ENCODE assay signal across 14 cellular contexts in the genomic region with DNA sequence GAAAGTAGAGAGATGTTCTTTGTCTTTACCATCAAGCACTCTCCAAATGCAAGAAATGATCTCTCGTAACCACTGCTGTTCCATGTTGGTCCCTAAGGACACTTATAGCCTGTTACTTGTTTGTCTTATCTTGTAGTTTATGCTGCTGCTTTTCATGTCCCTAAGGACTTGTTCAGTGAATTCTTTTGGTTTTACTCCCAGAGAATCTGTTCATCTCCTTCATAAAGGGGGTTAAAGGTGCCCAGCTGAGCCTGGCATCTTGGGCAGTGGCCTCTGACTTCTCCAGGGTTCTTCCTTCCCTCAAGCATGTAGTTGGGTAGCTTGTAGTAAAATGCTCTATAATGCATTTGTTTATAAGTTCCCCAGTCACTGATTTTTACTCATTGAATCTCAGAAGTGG. TPM values are rescaled to one million over a fixed set of nuclear protein-coding genes. Genes with fewer than 3 reads are reported as not detected.
A peak's percentile ranks its signal among the peaks of the same experiment; 100 is the strongest.
DNase-seq lines count a peak whose midpoint lies in the region; ATAC-seq and TF ChIP-seq lines count a peak whose summit lies in the region.
"Had no signal": no experiment of that assay in that cellular context is flagged by ENCODE, and none has a peak within 500 bp of the region (broad histone marks: within the 10 kb centered on the region; RNA-seq: fewer than 3 reads in every experiment).

No MANE protein-coding gene starts in this region.

- peak overlapping the region; percentile 92 for H3K23ac ChIP-seq in IMR-90 (ENCODE audit: low read depth, low read length)

- peak overlapping the region; percentile 96 for H3K14ac ChIP-seq in IMR-90 (replicated peaks; ENCODE audit: low read depth, low read length)

- peak overlapping the region; percentile 2 to 89; a peak in 3 of 4 replicates for H4K8ac ChIP-seq in IMR-90 (ENCODE audit: low read depth in 2 of 2, low read length in 2 of 2)

- peaks cover 24% of the 10 kb centered on the region for H3K4me1 ChIP-seq in IMR-90 (ENCODE audit: control insufficient read depth, insufficient read depth, low read length)
- H3K4me1 ChIP-seq in lung (ENCODE audit: control insufficient read depth in 2 of 2, insufficient read depth in 2 of 2, low read length in 2 of 2), result peaks cover 14 to 34% of the 10 kb centered on the region in 2 donors
- peaks cover 6% of the 10 kb centered on the region for H3K4me1 ChIP-seq in testis

- CTCF ChIA-PET in IMR-90 (lab: Yijun Ruan, JAX), result no interaction called here

- H3K27ac ChIP-seq in IMR-90 (ENCODE audit: insufficient read depth, low read length), result peak overlapping the region; percentile 72; the same call in 1 of the 2 replicates
- H3K27ac ChIP-seq in VCaP, result peak overlapping the region; percentile 55; the same call in 1 of the 2 replicates
- peak overlapping the region; percentile 86 to 92 for H3K27ac ChIP-seq in lung (ENCODE audit: low read depth in 1 of 2, low read length in 1 of 2)
- H3K27ac ChIP-seq in testis, result peak overlapping the region in 1 of 2 donors; percentile 29

- peak overlapping the region; percentile 49; the same call in 1 of the 2 replicates for H3K56ac ChIP-seq in IMR-90 (ENCODE audit: extremely low read depth, insufficient read depth, low read length)

- H2BK5ac ChIP-seq in IMR-90 (ENCODE audit: low read depth, low read length, poor library complexity, severe bottlenecking), result peak overlapping the region; percentile 53

- peak overlapping the region; percentile 97 for H3K27ac Mint-ChIP-seq in stimulated activated naive B cell treated with anti-CD40 and anti-IgM and Interleukin-4, amounts not matched to agents 10 μg/mL and 1 μg/mL and 100 μg/mL, for 72 hours
- H3K27ac Mint-ChIP-seq: activated CD4-positive, alpha-beta memory T cell treated with anti-CD3 and anti-CD28 coated beads for 36 hours; activated naive CD4-positive, alpha-beta T cell treated with anti-CD3 and anti-CD28 coated beads for 36 hours had no signal

- peak overlapping the region; percentile 88 for H2BK120ac ChIP-seq in IMR-90 (ENCODE audit: low read depth, low read length)

- H2BK20ac ChIP-seq in IMR-90 (ENCODE audit: low read depth, low read length), result peak overlapping the region; percentile 91

- H3K4me3 Mint-ChIP-seq in stimulated activated naive B cell treated with anti-CD40 and anti-IgM and Interleukin-4, amounts not matched to agents 10 μg/mL and 1 μg/mL and 100 μg/mL, for 72 hours, result peak overlapping the region; percentile 89 to 90
- H3K4me3 Mint-ChIP-seq: activated CD4-positive, alpha-beta memory T cell treated with anti-CD3 and anti-CD28 coated beads for 36 hours; activated naive CD4-positive, alpha-beta T cell treated with anti-CD3 and anti-CD28 coated beads for 36 hours; CD8-positive, alpha-beta memory T cell had no signal

- TF ChIP-seq RAD21 in IMR-90 (IDR thresholded peaks at IDR 0.05; ENCODE audit: low read length), result no peak

- H2BK15ac ChIP-seq in IMR-90 (ENCODE audit: low read depth, low read length), result peak overlapping the region; percentile 91; the same call in 2 of the 3 replicates

- H3K4me3 ChIP-seq in IMR-90 (ENCODE audit: insufficient read depth, low read depth, low read length) (no peak overlapping the region), lung (no peak overlapping the region), testis (no peak overlapping the region)

- peak overlapping the region; percentile 65 for H4K5ac ChIP-seq in IMR-90 (ENCODE audit: low read depth, low read length)

- H3K4me2 ChIP-seq in IMR-90 (ENCODE audit: low read depth, low read length), result no peak overlapping the region; the same call in 1 of the 2 replicates

- H3K36me3 ChIP-seq in IMR-90 (ENCODE audit: control insufficient read depth, insufficient read depth, low read length) (no peaks in the 10 kb centered on the region), lung (ENCODE audit: control insufficient read depth in 2 of 2, insufficient read depth in 2 of 2, low read length in 2 of 2) (no peaks in the 10 kb centered on the region), testis (ENCODE audit: low read depth, missing control alignments) (no peaks in the 10 kb centered on the region)

- ATAC-seq in IMR-90 (ENCODE audit: low read depth), result no peak
- ATAC-seq in lung (ENCODE audit: insufficient read depth, low FRiP score), result no peak
- ATAC-seq in stimulated activated naive B cell treated with anti-CD40 and anti-IgM and Interleukin-4, amounts not matched to agents 10 μg/mL and 1 μg/mL and 100 μg/mL, for 72 hours (replicated peaks), result no peak
- no peak for ATAC-seq in GM21723 (IDR thresholded peaks at IDR 0.05; ENCODE audit: unreplicated experiment)

- peak overlapping the region; percentile 67 for H3K18ac ChIP-seq in IMR-90 (ENCODE audit: low read depth, low read length)

- H3K4ac ChIP-seq in IMR-90 (ENCODE audit: low read depth, low read length), result peak overlapping the region; percentile 96

- H2AK5ac ChIP-seq in IMR-90 (ENCODE audit: low read depth, low read length), result peak overlapping the region; percentile 91

- peaks cover 13 to 59% of the 10 kb centered on the region in 2 experiments; a peak in 3 of 4 replicates for H3K79me1 ChIP-seq in IMR-90 (ENCODE audit: low read depth in 1 of 2, low read length in 2 of 2)

- H2AFZ ChIP-seq in IMR-90 (replicated peaks; ENCODE audit: low read length, poor library complexity), result no peak overlapping the region

- peaks cover 3% of the 10 kb centered on the region; the same call in 1 of the 2 replicates for H4K20me1 ChIP-seq in IMR-90 (ENCODE audit: insufficient read depth, low read length)

- TF ChIP-seq CTCF in IMR-90 (conservative IDR thresholded peaks at IDR 0.05; ENCODE audit: low read depth, low read length) (no peak), VCaP (conservative IDR thresholded peaks at IDR 0.05) (no peak), lung (IDR thresholded peaks at IDR 0.05; ENCODE audit: control extremely low read depth, extremely low read depth) (no peak), testis (IDR thresholded peaks at IDR 0.05) (no peak)

- H4K91ac ChIP-seq in IMR-90 (ENCODE audit: insufficient read depth, low read depth, low read length), result peak overlapping the region; percentile 94

- BruUV-seq in IMR-90 (replicated peaks; lab: Mats Ljungman, UMichigan), result no TSS peak

- DNase-seq in IMR-90 (no peak), lung (ENCODE audit: low spot score) (no peak), NCI-H69 (lab: John Stamatoyannopoulos, UW) (no peak), posterior vena cava (ENCODE audit: low spot score) (no peak), testis (no peak)
- DNase-seq in stimulated activated naive B cell treated with anti-CD40 and anti-IgM and Interleukin-4, amounts not matched to agents 10 μg/mL and 1 μg/mL and 100 μg/mL, for 72 hours, result no peak
- DNase-seq: activated naive CD4-positive, alpha-beta T cell treated with anti-CD3 and anti-CD28 coated beads for 36 hours; CD8-positive, alpha-beta memory T cell; NCI-H1694 treated with DMSO at 0.1 percent for 48 hours; small intestine; T-helper 1 cell had no signal

- H3K9me3 Mint-ChIP-seq in stimulated activated naive B cell treated with anti-CD40 and anti-IgM and Interleukin-4, amounts not matched to agents 10 μg/mL and 1 μg/mL and 100 μg/mL, for 72 hours, result peaks cover 0 to 2% of the 10 kb centered on the region in 2 donors
- H3K9me3 Mint-ChIP-seq: activated CD4-positive, alpha-beta memory T cell treated with anti-CD3 and anti-CD28 coated beads for 36 hours; activated naive CD4-positive, alpha-beta T cell treated with anti-CD3 and anti-CD28 coated beads for 36 hours; CD8-positive, alpha-beta memory T cell had no signal

- H3K4me1 Mint-ChIP-seq in stimulated activated naive B cell treated with anti-CD40 and anti-IgM and Interleukin-4, amounts not matched to agents 10 μg/mL and 1 μg/mL and 100 μg/mL, for 72 hours, result peaks cover 50 to 79% of the 10 kb centered on the region in 2 donors

- POLR2A ChIA-PET in IMR-90 (lab: Charles Lee; ENCODE audit: unreplicated experiment), result no interaction called here

- in situ Hi-C loops in IMR-90 (cut with MboI; ENCODE audit: low sequenced_read_pairs), result no loop called here

- H3K27me3 Mint-ChIP-seq in stimulated activated naive B cell treated with anti-CD40 and anti-IgM and Interleukin-4, amounts not matched to agents 10 μg/mL and 1 μg/mL and 100 μg/mL, for 72 hours, result no peaks in the 10 kb centered on the region

- dilution Hi-C loops in IMR-90 (cut with HindIII; ENCODE audit: low sequenced_read_pairs, unreplicated experiment), result no loop called here

- H2AK9ac ChIP-seq in IMR-90 (replicated peaks; ENCODE audit: low read depth, low read length, poor library complexity), result no peak overlapping the region

- H3K9me3 ChIP-seq in IMR-90 (ENCODE audit: control insufficient read depth, insufficient read depth, low read length), result peaks cover 2% of the 10 kb centered on the region; the same call in 1 of the 2 replicates
- no peaks in the 10 kb centered on the region for H3K9me3 ChIP-seq in lung (ENCODE audit: control insufficient read depth in 2 of 2, insufficient read depth in 1 of 2, low read length in 1 of 2)
- H3K9me3 ChIP-seq in testis, result no peaks in the 10 kb centered on the region

- no CpG with 5 or more reads among the region's 1 CpG for WGBS in IMR-90 (ENCODE audit: extremely low coverage in 2 of 2, insufficient read length in 1 of 2), 2 experiments
- 73 to 79% methylated on average over 1 of the region's 1 CpG for WGBS in lung, 2 donors
- 76 to 79% methylated on average over 1 of the region's 1 CpG for WGBS in testis, 2 donors

- peaks cover 4 to 18% of the 10 kb centered on the region in 2 donors for H3K36me3 Mint-ChIP-seq in stimulated activated naive B cell treated with anti-CD40 and anti-IgM and Interleukin-4, amounts not matched to agents 10 μg/mL and 1 μg/mL and 100 μg/mL, for 72 hours
- H3K36me3 Mint-ChIP-seq: activated CD4-positive, alpha-beta memory T cell treated with anti-CD3 and anti-CD28 coated beads for 36 hours; CD8-positive, alpha-beta memory T cell had no signal

- H3K27me3 ChIP-seq in IMR-90 (ENCODE audit: control insufficient read depth, insufficient read depth, low read length) (no peaks in the 10 kb centered on the region), lung (ENCODE audit: control insufficient read depth, insufficient read depth) (no peaks in the 10 kb centered on the region), testis (no peaks in the 10 kb centered on the region)

- H3K9ac ChIP-seq in IMR-90 (ENCODE audit: low read depth, low read length), result no peak overlapping the region; the same call in 1 of the 2 replicates

- peaks cover 28% of the 10 kb centered on the region for H3K9me1 ChIP-seq in IMR-90 (ENCODE audit: insufficient read depth, low read length)

- intact Hi-C loops in IMR-90 (cut with micrococcal nuclease) (no loop called here), posterior vena cava (cut with DNase I) (no loop called here), testis (cut with DNase I; ENCODE audit: low total_unique reads) (no loop called here)

- TF ChIP-seq POLR2A in IMR-90 (IDR thresholded peaks at IDR 0.05; ENCODE audit: low read depth, low read length) (no peak), testis (IDR thresholded peaks at IDR 0.05) (no peak)

RNA-seq across cellular contexts. Expression of a gene that starts 0.9 kb away (rescaled TPM):
- total RNA-seq in IMR-90 (2012; rRNA removed) (69.4 and 78.3 TPM in 2 replicates), lung (10 to 100 TPM; 45.7 to 62.7 TPM), posterior vena cava (100 to 1,000 TPM; 125 to 246 TPM), testis (10 to 100 TPM; 66.6 to 70.4 TPM)
- polyA plus RNA-seq in IMR-90 (2012; rRNA removed) (89.6 and 91.2 TPM in 2 replicates), lung (10 to 100 TPM; 63.2 to 67.8 TPM), testis (ENCODE audit: insufficient read depth, low read depth, low replicate concordance) (180 TPM)
- polyA plus RNA-seq in IMR-90 (2012; cell fraction: cytosol; rRNA removed), result 107 and 152 TPM in 2 replicates
- polyA plus RNA-seq in IMR-90 (2012; cell fraction: nucleus; rRNA removed; ENCODE audit: low replicate concordance), result 30.7 and 43.9 TPM in 2 replicates

RNA-seq across cellular contexts. Expression of a gene that starts 59.6 kb away (rescaled TPM):
- total RNA-seq in IMR-90 (2012; rRNA removed) (88.3 and 101 TPM in 2 replicates), lung (10 to 100 TPM; 76.5 to 83.9 TPM), posterior vena cava (100 to 1,000 TPM in 1 of 2 donors, 10 to 100 TPM in 1; 95.0 to 104 TPM), testis (100 to 1,000 TPM; 163 to 181 TPM)
- polyA plus RNA-seq in IMR-90 (2012; rRNA removed) (132 TPM in 2 replicates), lung (10 to 100 TPM; 36.7 to 76.1 TPM), testis (ENCODE audit: insufficient read depth, low read depth, low replicate concordance) (263 TPM)
- 80.8 and 87.4 TPM in 2 replicates for polyA plus RNA-seq in IMR-90 (2012; cell fraction: cytosol; rRNA removed)
- 53.6 and 92.5 TPM in 2 replicates for polyA plus RNA-seq in IMR-90 (2012; cell fraction: nucleus; rRNA removed; ENCODE audit: low replicate concordance)
